Comparison of ENCODE assay signal across 19 cellular contexts in genomic region chr6:125577263-125577662, GRCh38.
"Had no signal": no experiment of that assay in that cellular context is flagged by ENCODE, and none has a peak within 500 bp of the region (broad histone marks: within the 10 kb centered on the region; RNA-seq: fewer than 3 reads in every experiment).

No MANE protein-coding gene starts in this region.

- ATAC-seq: foreskin keratinocyte; gastroesophageal sphincter; heart right ventricle; left cardiac atrium; left lung; mucosa of descending colon; right cardiac atrium; stimulated activated naive B cell treated with anti-CD40 and anti-IgM and Interleukin-4, amounts not matched to agents 10 μg/mL and 1 μg/mL and 100 μg/mL, for 72 hours had no signal

- H3K27ac Mint-ChIP-seq: mesothelial cell of epicardium; nephron; stimulated activated naive B cell treated with anti-CD40 and anti-IgM and Interleukin-4, amounts not matched to agents 10 μg/mL and 1 μg/mL and 100 μg/mL, for 72 hours; stimulated activated naive CD8-positive, alpha-beta T cell treated with anti-CD3 and anti-CD28 coated beads, Interleukin-15, Interleukin-2, amounts not matched to agents 100 ng/mL and 50 ng/mL, for 24 hours had no signal

- H3K4me3 Mint-ChIP-seq: mesothelial cell of epicardium; naive B cell; nephron; stimulated activated naive B cell treated with anti-CD40 and anti-IgM and Interleukin-4, amounts not matched to agents 10 μg/mL and 1 μg/mL and 100 μg/mL, for 72 hours; stimulated activated naive CD8-positive, alpha-beta T cell treated with anti-CD3 and anti-CD28 coated beads, Interleukin-15, Interleukin-2, amounts not matched to agents 100 ng/mL and 50 ng/mL, for 24 hours had no signal

- H3K9me3 Mint-ChIP-seq: mesothelial cell of epicardium; nephron; stimulated activated naive B cell treated with anti-CD40 and anti-IgM and Interleukin-4, amounts not matched to agents 10 μg/mL and 1 μg/mL and 100 μg/mL, for 72 hours; stimulated activated naive CD8-positive, alpha-beta T cell treated with anti-CD3 and anti-CD28 coated beads, Interleukin-15, Interleukin-2, amounts not matched to agents 100 ng/mL and 50 ng/mL, for 24 hours had no signal

- H3K36me3 Mint-ChIP-seq: mesothelial cell of epicardium; naive B cell; stimulated activated naive B cell treated with anti-CD40 and anti-IgM and Interleukin-4, amounts not matched to agents 10 μg/mL and 1 μg/mL and 100 μg/mL, for 72 hours had no signal

- DNase-seq: dermis blood vessel endothelial cell; effector memory CD4-positive, alpha-beta T cell; foreskin keratinocyte; heart right ventricle; hippocampal formation; left cardiac atrium; left lung; mucosa of descending colon; naive B cell; nucleus accumbens; right cardiac atrium; stimulated activated CD4-positive, alpha-beta T cell treated with anti-CD3 and anti-CD28 coated beads, Interleukin-15, amount 100 ng/mL, for 24 hours; stimulated activated CD4-positive, alpha-beta T cell treated with anti-CD3 and anti-CD28 coated beads, Interleukin-2, amount 100 ng/mL, for 48 hours; stimulated activated naive B cell treated with anti-CD40 and anti-IgM and Interleukin-4, amounts not matched to agents 10 μg/mL and 1 μg/mL and 100 μg/mL, for 72 hours; upper lobe of left lung had no signal

- H3K4me1 Mint-ChIP-seq: naive B cell; stimulated activated naive B cell treated with anti-CD40 and anti-IgM and Interleukin-4, amounts not matched to agents 10 μg/mL and 1 μg/mL and 100 μg/mL, for 72 hours had no signal
